Comparison of ENCODE assay signal across 20 cellular contexts in genomic region chr10:73368238-73368637, GRCh38. TPM values are rescaled to one million over a fixed set of nuclear protein-coding genes. Genes with fewer than 3 reads are reported as not detected.
DNase-seq lines count a peak whose midpoint lies in the region; ATAC-seq and TF ChIP-seq lines count a peak whose summit lies in the region.
"Had no signal": no experiment of that assay in that cellular context is flagged by ENCODE, and none has a peak within 500 bp of the region (broad histone marks: within the 10 kb centered on the region; RNA-seq: fewer than 3 reads in every experiment).

No MANE protein-coding gene starts in this region.

- no peak overlapping the region for H3K4me3 Mint-ChIP-seq in stimulated activated memory B cell treated with anti-CD40 and anti-IgM and Interleukin-4, amounts not matched to agents 10 μg/mL and 1 μg/mL and 100 μg/mL, for 72 hours
- H3K4me3 Mint-ChIP-seq: CD4-positive, alpha-beta T cell had no signal

- peak; percentile 7 for DNase-seq in activated naive CD4-positive, alpha-beta T cell treated with Interleukin-2 at 50 U/mL for 16 hours
- DNase-seq in activated naive CD4-positive, alpha-beta T cell (lab: John Stamatoyannopoulos, UW): no peak
- DNase-seq in SK-MEL-5 (ENCODE audit: low read depth, low spot score) (peak; percentile 91), dorsolateral prefrontal cortex (no peak), DMS 273 treated with DMSO at 0.1 percent for 48 hours (lab: John Stamatoyannopoulos, UW) (no peak)
- DNase-seq: activated CD4-positive, CD25-positive, alpha-beta regulatory T cell treated with anti-CD3 and anti-CD28 coated beads, Interleukin-2, amount 50 U/mL, for 72 hours; CD4-positive, alpha-beta T cell; DMS53; GOT3; IMR-90; left lung; NCI-H1436; NCI-H510A treated with DMSO at 0.1 percent for 48 hours; thyroid gland had no signal

- peaks cover 67% of the 10 kb centered on the region for H3K36me3 Mint-ChIP-seq in stimulated activated memory B cell treated with anti-CD40 and anti-IgM and Interleukin-4, amounts not matched to agents 10 μg/mL and 1 μg/mL and 100 μg/mL, for 72 hours

- no peak for TF ChIP-seq CTCF in dorsolateral prefrontal cortex (IDR thresholded peaks at IDR 0.05 in 54 of 56, conservative IDR thresholded peaks at IDR 0.05 in 2 of 56; ENCODE audit: low read depth in 1 of 56, partially characterized antibody in 56 of 56)

- peaks cover 20% of the 10 kb centered on the region for H3K4me1 Mint-ChIP-seq in stimulated activated memory B cell treated with anti-CD40 and anti-IgM and Interleukin-4, amounts not matched to agents 10 μg/mL and 1 μg/mL and 100 μg/mL, for 72 hours

- intact Hi-C loops in dorsolateral prefrontal cortex (cut with DNase I): no loop called here

- ATAC-seq in stimulated activated memory B cell treated with anti-CD40 and anti-IgM and Interleukin-4, amounts not matched to agents 10 μg/mL and 1 μg/mL and 100 μg/mL, for 72 hours: no peak
- ATAC-seq in GM18870 (IDR thresholded peaks at IDR 0.05; ENCODE audit: unreplicated experiment) (no peak), HG02884 (IDR thresholded peaks at IDR 0.05; ENCODE audit: unreplicated experiment) (no peak)
- ATAC-seq: left lung, SK-N-SH treated with all-trans-retinoic acid at 6 μM for 48 hours had no signal

- H3K27ac ChIP-seq in dorsolateral prefrontal cortex: peak overlapping the region in 49 of 59 donors; percentile 7 to 85 (median 66)
- H3K27ac ChIP-seq: left lung, RWPE1, thyroid gland had no signal

- H3K9me3 Mint-ChIP-seq in stimulated activated memory B cell treated with anti-CD40 and anti-IgM and Interleukin-4, amounts not matched to agents 10 μg/mL and 1 μg/mL and 100 μg/mL, for 72 hours: no peaks in the 10 kb centered on the region
- H3K9me3 Mint-ChIP-seq: CD4-positive, alpha-beta T cell had no signal

- peak overlapping the region in 4 of 59 donors; percentile 3 to 27 (median 8) for H3K4me3 ChIP-seq in dorsolateral prefrontal cortex
- H3K4me3 ChIP-seq: left lung, thyroid gland had no signal

- no peaks in the 10 kb centered on the region for H3K27me3 ChIP-seq in dorsolateral prefrontal cortex
- H3K27me3 ChIP-seq: left lung, thyroid gland had no signal

- no peaks in the 10 kb centered on the region for H3K27me3 Mint-ChIP-seq in stimulated activated memory B cell treated with anti-CD40 and anti-IgM and Interleukin-4, amounts not matched to agents 10 μg/mL and 1 μg/mL and 100 μg/mL, for 72 hours
- H3K27me3 Mint-ChIP-seq: CD4-positive, alpha-beta T cell had no signal

- H3K27ac Mint-ChIP-seq in stimulated activated memory B cell treated with anti-CD40 and anti-IgM and Interleukin-4, amounts not matched to agents 10 μg/mL and 1 μg/mL and 100 μg/mL, for 72 hours: peak overlapping the region; percentile 73

- in situ Hi-C loops in SK-MEL-5 (cut with HindIII; ENCODE audit: low pct_unique_long_range_greater_than_20kb, low sequenced_read_pairs): no loop called here

RNA-seq across cellular contexts. Expression of gene CFAP70, which starts 9.6 kb away (rescaled TPM):
- total RNA-seq in SK-MEL-5 (2014; rRNA removed; shearing (Covaris generic)): 0.40 and 0.51 TPM in 2 replicates
- polyA plus RNA-seq in SK-MEL-5 (2015; cell fraction: cytosol; rRNA removed): 0.04 TPM in 1 of 2 replicates, not detected in the other
- polyA plus RNA-seq in SK-MEL-5 (2015; cell fraction: nucleus; rRNA removed): 9.6 and 11.7 TPM in 2 replicates
- total RNA-seq in dorsolateral prefrontal cortex: 10 to 100 TPM in 34 of 120 experiments, 1 to 10 TPM in 86; 4.8 to 20.1 (median 8.8) TPM
- total RNA-seq: M059J had no signal

RNA-seq across cellular contexts. Expression of gene ANXA7, which starts 45.6 kb away (rescaled TPM):
- total RNA-seq in SK-MEL-5 (2014; rRNA removed; shearing (Covaris generic)): 62.2 and 63.6 TPM in 2 replicates
- 66.7 and 84.1 TPM in 2 replicates for polyA plus RNA-seq in SK-MEL-5 (2015; cell fraction: cytosol; rRNA removed)
- polyA plus RNA-seq in SK-MEL-5 (2015; cell fraction: nucleus; rRNA removed): 26.3 and 37.7 TPM in 2 replicates
- total RNA-seq in dorsolateral prefrontal cortex: 100 to 1,000 TPM in 103 of 120 experiments, 10 to 100 TPM in 17; 77.3 to 153 (median 116) TPM

Comparison
In these comparisons a context has a peak if more than half of its experiments do, and no peak if none do; other contexts are left out.
1. DNase-seq: peak in activated naive CD4-positive, alpha-beta T cell treated with Interleukin-2 at 50 U/mL for 16 hours (single experiment) and SK-MEL-5 (single experiment); none in activated naive CD4-positive, alpha-beta T cell (0 of 4), dorsolateral prefrontal cortex (0 of 10) and DMS 273 treated with DMSO at 0.1 percent for 48 hours (single experiment).